In the genomic region with DNA sequence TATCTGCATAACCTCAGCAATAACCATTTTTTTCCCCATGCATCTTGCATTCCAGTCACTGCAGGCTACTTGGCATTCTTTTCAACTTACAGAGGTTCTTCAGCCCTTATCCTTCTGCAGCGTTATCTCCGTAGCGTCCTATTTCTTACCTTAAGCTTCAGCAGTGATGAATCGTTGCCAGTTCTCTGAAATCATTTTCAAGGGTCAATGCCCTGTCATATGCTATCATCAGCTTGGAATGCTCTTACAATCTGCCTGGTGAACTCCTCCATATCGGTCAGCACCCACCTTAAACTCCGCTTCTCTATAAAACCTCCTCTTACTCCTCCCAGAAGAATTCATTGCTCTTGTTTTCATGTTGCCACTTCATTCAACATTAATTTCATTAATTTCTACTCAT, we compare ENCODE assay signal across 17 cellular contexts.
DNase-seq lines count a peak whose midpoint lies in the region; ATAC-seq, FAIRE-seq and TF ChIP-seq lines count a peak whose summit lies in the region.
"Had no signal": no experiment of that assay in that cellular context is flagged by ENCODE, and none has a peak within 500 bp of the region (broad histone marks: within the 10 kb centered on the region; RNA-seq: fewer than 3 reads in every experiment).

No MANE protein-coding gene starts in this region.

- intact Hi-C loops in CD4-positive, alpha-beta T cell (cut with DNase I, micrococcal nuclease) = loop anchor here in 1 of 2 experiments (10.0 kb wide), 1 partner anchor 206 kb away; no protein-coding TSS in a partner anchor
- intact Hi-C loops in posterior cingulate gyrus (cut with DNase I) = no loop called here

- no peak overlapping the region for H3K4me3 ChIP-seq in astrocyte (ENCODE audit: insufficient read depth, low read depth, low read length)
- H3K4me3 ChIP-seq: pancreas, PC-9 had no signal

- H3K4me1 Mint-ChIP-seq in CD4-positive, alpha-beta T cell (ENCODE audit: low read depth) = peaks cover 64% of the 10 kb centered on the region
- H3K4me1 Mint-ChIP-seq in astrocyte (ENCODE audit: low read depth, unreplicated experiment) (peaks cover 19% of the 10 kb centered on the region), mesothelial cell of epicardium (peaks cover 52% of the 10 kb centered on the region)

- no peaks in the 10 kb centered on the region for H4K20me1 ChIP-seq in astrocyte (ENCODE audit: insufficient read depth, low read length)

- no peaks in the 10 kb centered on the region for H3K9me3 Mint-ChIP-seq in CD4-positive, alpha-beta T cell
- H3K9me3 Mint-ChIP-seq in astrocyte (ENCODE audit: unreplicated experiment) = no peaks in the 10 kb centered on the region
- no peaks in the 10 kb centered on the region for H3K9me3 Mint-ChIP-seq in mesothelial cell of epicardium

- peaks cover 8% of the 10 kb centered on the region for H3K4me1 ChIP-seq in astrocyte (ENCODE audit: insufficient read depth, low read length)
- H3K4me1 ChIP-seq: pancreas had no signal

- H2AFZ ChIP-seq in astrocyte (ENCODE audit: low read depth, low read length) = no peak overlapping the region
- H2AFZ ChIP-seq: PC-9 had no signal

- DNase-seq in CD4-positive, alpha-beta T cell = no peak
- peak; percentile 54 for DNase-seq in HK-2 (ENCODE audit: unreplicated experiment)
- DNase-seq in astrocyte (ENCODE audit: low read depth) = peak; percentile 71
- DNase-seq in mesothelial cell of epicardium (ENCODE audit: low spot score in 2 of 2, unreplicated experiment in 2 of 2) = no peak
- no peak for DNase-seq in posterior cingulate gyrus
- DNase-seq: activated CD4-positive, alpha-beta T cell treated with anti-CD3 and anti-CD28 coated beads for 4 hours; activated T-cell treated with anti-CD3 and anti-CD28 coated beads, Interleukin-2, amount 50 U/mL, for 1 hour; AML-193; anterior cingulate cortex; effector CD8-positive, alpha-beta T cell; KG1; NCI-H146; pancreas had no signal

- peak; percentile 50 for FAIRE-seq in astrocyte (lab: Jason Lieb, UNC)
- FAIRE-seq: pancreas had no signal

- TF ChIP-seq CTCF in CD4-positive, alpha-beta T cell (IDR thresholded peaks at IDR 0.05) = no peak
- no peak for TF ChIP-seq CTCF in astrocyte (IDR thresholded peaks at IDR 0.05; ENCODE audit: insufficient read depth, low read depth, low read length)
- TF ChIP-seq CTCF in mesothelial cell of epicardium (IDR thresholded peaks at IDR 0.05; ENCODE audit: unreplicated experiment) = no peak

- ATAC-seq in CD4-positive, alpha-beta T cell (ENCODE audit: poor library complexity) = no peak
- no peak for ATAC-seq in HG03521 (IDR thresholded peaks at IDR 0.05; ENCODE audit: unreplicated experiment)
- no peak for ATAC-seq in GM18858 (IDR thresholded peaks at IDR 0.05; ENCODE audit: unreplicated experiment)
- ATAC-seq in HG03565 (IDR thresholded peaks at IDR 0.05; ENCODE audit: unreplicated experiment) = no peak
- ATAC-seq: pancreas had no signal

- H3K27me3 Mint-ChIP-seq in CD4-positive, alpha-beta T cell = no peaks in the 10 kb centered on the region
- H3K27me3 Mint-ChIP-seq in astrocyte (ENCODE audit: low read depth, unreplicated experiment) (no peaks in the 10 kb centered on the region), mesothelial cell of epicardium (ENCODE audit: low read depth) (no peaks in the 10 kb centered on the region)

- H3K27ac ChIP-seq in CD4-positive, alpha-beta T cell (ENCODE audit: low read depth, low read length) = no peak overlapping the region
- no peak overlapping the region for H3K27ac ChIP-seq in astrocyte (ENCODE audit: low read depth, low read length)
- H3K27ac ChIP-seq: pancreas, PC-9 had no signal

- H3K9me3 ChIP-seq in CD4-positive, alpha-beta T cell (ENCODE audit: control insufficient read depth, low read length) = no peaks in the 10 kb centered on the region
- no peaks in the 10 kb centered on the region for H3K9me3 ChIP-seq in astrocyte (ENCODE audit: insufficient read depth, low read depth, low read length)
- H3K9me3 ChIP-seq: pancreas had no signal

- H3K9ac ChIP-seq in astrocyte (ENCODE audit: low read length) = no peak overlapping the region

- H3K36me3 ChIP-seq in astrocyte (ENCODE audit: insufficient read depth, low read length) = no peaks in the 10 kb centered on the region
- H3K36me3 ChIP-seq: pancreas had no signal

- H3K4me2 ChIP-seq in astrocyte (ENCODE audit: low read length) = peak overlapping the region; percentile 59
- H3K4me2 ChIP-seq: PC-9 had no signal

- POLR2A ChIA-PET in CD4-positive, alpha-beta T cell (lab: Charles Lee) = interaction anchor here (0.8 to 1.7 kb wide), 6 partner anchors 10 to 235 kb away, joined by 3 to 7 read pairs (median 4); a partner anchor contains a TSS

- no peaks in the 10 kb centered on the region for H3K79me2 ChIP-seq in astrocyte (ENCODE audit: insufficient read depth, low read length)

- H3K36me3 Mint-ChIP-seq in CD4-positive, alpha-beta T cell (ENCODE audit: low read depth) = no peaks in the 10 kb centered on the region
- no peaks in the 10 kb centered on the region for H3K36me3 Mint-ChIP-seq in astrocyte (ENCODE audit: low read depth, unreplicated experiment)
- no peaks in the 10 kb centered on the region for H3K36me3 Mint-ChIP-seq in mesothelial cell of epicardium

- H3K27ac Mint-ChIP-seq in CD4-positive, alpha-beta T cell = peak overlapping the region; percentile 83
- no peak overlapping the region for H3K27ac Mint-ChIP-seq in astrocyte (ENCODE audit: unreplicated experiment)
- peak overlapping the region; percentile 83 for H3K27ac Mint-ChIP-seq in mesothelial cell of epicardium

- H3K4me3 Mint-ChIP-seq in CD4-positive, alpha-beta T cell = no peak overlapping the region
- no peak overlapping the region for H3K4me3 Mint-ChIP-seq in astrocyte (ENCODE audit: unreplicated experiment)
- H3K4me3 Mint-ChIP-seq in mesothelial cell of epicardium = peak overlapping the region; percentile 2

- H3K27me3 ChIP-seq in CD4-positive, alpha-beta T cell (ENCODE audit: control insufficient read depth, insufficient read depth, low read length) = no peaks in the 10 kb centered on the region
- no peaks in the 10 kb centered on the region for H3K27me3 ChIP-seq in astrocyte (ENCODE audit: insufficient read depth, low read length)
- H3K27me3 ChIP-seq: pancreas had no signal

- CTCF ChIA-PET in CD4-positive, alpha-beta T cell (lab: Charles Lee) = interaction anchor here (0.8 to 3.4 kb wide), 6 partner anchors 8 to 206 kb away, joined by 3 to 19 read pairs (median 3); no protein-coding TSS in a partner anchor

Comparison
In these comparisons a context has a peak if more than half of its experiments do, and no peak if none do; other contexts are left out.
1. DNase-seq: peak in HK-2 (single experiment) and astrocyte (single experiment); none in CD4-positive, alpha-beta T cell (0 of 10), mesothelial cell of epicardium (0 of 2) and posterior cingulate gyrus (0 of 10).